In genomic region chr6:168678588-168678987, GRCh38 we compare ENCODE assay signal across 22 cellular contexts.
"Had no signal": no experiment of that assay in that cellular context is flagged by ENCODE, and none has a peak within 500 bp of the region (broad histone marks: within the 10 kb centered on the region; RNA-seq: fewer than 3 reads in every experiment).

No MANE protein-coding gene starts in this region.

- H3K4me3 Mint-ChIP-seq: activated CD4-positive, alpha-beta T cell treated with anti-CD3 and anti-CD28 coated beads, Interleukin-2, amount 10 ng/mL, durations not matched to agents 7 days and 5 days; activated CD8-positive, alpha-beta T cell treated with anti-CD3 and anti-CD28 coated beads for 36 hours; central memory CD8-positive, alpha-beta T cell; endodermal cell; stimulated activated naive CD8-positive, alpha-beta T cell treated with anti-CD3 and anti-CD28 coated beads, Interleukin-15, Interleukin-2, amounts not matched to agents 100 ng/mL and 50 ng/mL, for 24 hours; T-cell; T-helper 2 cell treated with Interferon-gamma antibody and Interleukin-4, amounts not matched to agents 5 μg/mL and 100 μg/mL, for 36 hours had no signal

- H3K27me3 ChIP-seq: ascending aorta, brain microvascular endothelial cell, thyroid gland had no signal

- H3K36me3 Mint-ChIP-seq: activated naive CD4-positive, alpha-beta T cell treated with anti-CD3 and anti-CD28 coated beads, Interleukin-2, amount 50 U/mL, for 72 hours; T-cell had no signal

- FAIRE-seq: colon, keratinocyte, urothelium cell line had no signal

- H3K27ac ChIP-seq: ascending aorta, brain microvascular endothelial cell, left ventricle myocardium inferior, VCaP had no signal

- H3K27ac Mint-ChIP-seq: activated CD4-positive, alpha-beta T cell treated with anti-CD3 and anti-CD28 coated beads, Interleukin-2, amount 10 ng/mL, durations not matched to agents 7 days and 5 days; activated CD8-positive, alpha-beta T cell treated with anti-CD3 and anti-CD28 coated beads for 36 hours; activated naive CD4-positive, alpha-beta T cell treated with anti-CD3 and anti-CD28 coated beads, Interleukin-2, amount 50 U/mL, for 72 hours; endodermal cell; stimulated activated naive CD8-positive, alpha-beta T cell treated with anti-CD3 and anti-CD28 coated beads, Interleukin-15, Interleukin-2, amounts not matched to agents 100 ng/mL and 50 ng/mL, for 24 hours; T-cell; T-helper 2 cell treated with Interferon-gamma antibody and Interleukin-4, amounts not matched to agents 5 μg/mL and 100 μg/mL, for 36 hours had no signal

- H3K4me1 Mint-ChIP-seq: activated CD4-positive, alpha-beta T cell treated with anti-CD3 and anti-CD28 coated beads, Interleukin-2, amount 10 ng/mL, durations not matched to agents 7 days and 5 days; central memory CD8-positive, alpha-beta T cell; T-cell had no signal

- H3K4me1 ChIP-seq: ascending aorta, left ventricle myocardium inferior had no signal

- H3K9me3 ChIP-seq: ascending aorta, left ventricle myocardium inferior, thyroid gland had no signal

- H3K27me3 Mint-ChIP-seq: activated CD4-positive, alpha-beta T cell treated with anti-CD3 and anti-CD28 coated beads, Interleukin-2, amount 10 ng/mL, durations not matched to agents 7 days and 5 days; stimulated activated naive CD8-positive, alpha-beta T cell treated with anti-CD3 and anti-CD28 coated beads, Interleukin-15, Interleukin-2, amounts not matched to agents 100 ng/mL and 50 ng/mL, for 24 hours had no signal

- ATAC-seq: activated CD4-positive, CD25-positive, alpha-beta regulatory T cell treated with anti-CD3 and anti-CD28 coated beads, Interleukin-2, amount 50 U/mL, for 24 hours; activated CD8-positive, alpha-beta T cell treated with anti-CD3 and anti-CD28 coated beads for 36 hours; activated naive CD4-positive, alpha-beta T cell treated with anti-CD3 and anti-CD28 coated beads, Interleukin-2, amount 50 U/mL, for 72 hours; T-cell had no signal

- H3K4me3 ChIP-seq: ascending aorta, left ventricle myocardium inferior, thyroid gland had no signal

- H3K36me3 ChIP-seq: ascending aorta, brain microvascular endothelial cell, left ventricle myocardium inferior, thyroid gland had no signal

- H3K9me3 Mint-ChIP-seq: activated CD4-positive, alpha-beta T cell treated with anti-CD3 and anti-CD28 coated beads, Interleukin-2, amount 10 ng/mL, durations not matched to agents 7 days and 5 days; activated CD8-positive, alpha-beta T cell treated with anti-CD3 and anti-CD28 coated beads for 36 hours; activated naive CD4-positive, alpha-beta T cell treated with anti-CD3 and anti-CD28 coated beads, Interleukin-2, amount 50 U/mL, for 72 hours; central memory CD8-positive, alpha-beta T cell; stimulated activated naive CD8-positive, alpha-beta T cell treated with anti-CD3 and anti-CD28 coated beads, Interleukin-15, Interleukin-2, amounts not matched to agents 100 ng/mL and 50 ng/mL, for 24 hours; T-cell; T-helper 2 cell treated with Interferon-gamma antibody and Interleukin-4, amounts not matched to agents 5 μg/mL and 100 μg/mL, for 36 hours had no signal

- DNase-seq: activated CD4-positive, alpha-beta T cell treated with anti-CD3 and anti-CD28 coated beads, Interleukin-2, amount 10 ng/mL, durations not matched to agents 7 days and 5 days; activated CD8-positive, alpha-beta T cell treated with anti-CD3 and anti-CD28 coated beads for 36 hours; activated T-cell treated with anti-CD3 and anti-CD28 coated beads, Interleukin-2, amount 50 U/mL, for 1 hour; brain microvascular endothelial cell; endodermal cell; foreskin fibroblast; left ventricle myocardium inferior; mammary epithelial cell; stimulated activated CD4-positive, alpha-beta T cell treated with anti-CD3 and anti-CD28 coated beads, Interleukin-1b, Interleukin-23, amount 100 ng/mL, for 48 hours; substantia nigra; T-cell had no signal
